In the genomic region with DNA sequence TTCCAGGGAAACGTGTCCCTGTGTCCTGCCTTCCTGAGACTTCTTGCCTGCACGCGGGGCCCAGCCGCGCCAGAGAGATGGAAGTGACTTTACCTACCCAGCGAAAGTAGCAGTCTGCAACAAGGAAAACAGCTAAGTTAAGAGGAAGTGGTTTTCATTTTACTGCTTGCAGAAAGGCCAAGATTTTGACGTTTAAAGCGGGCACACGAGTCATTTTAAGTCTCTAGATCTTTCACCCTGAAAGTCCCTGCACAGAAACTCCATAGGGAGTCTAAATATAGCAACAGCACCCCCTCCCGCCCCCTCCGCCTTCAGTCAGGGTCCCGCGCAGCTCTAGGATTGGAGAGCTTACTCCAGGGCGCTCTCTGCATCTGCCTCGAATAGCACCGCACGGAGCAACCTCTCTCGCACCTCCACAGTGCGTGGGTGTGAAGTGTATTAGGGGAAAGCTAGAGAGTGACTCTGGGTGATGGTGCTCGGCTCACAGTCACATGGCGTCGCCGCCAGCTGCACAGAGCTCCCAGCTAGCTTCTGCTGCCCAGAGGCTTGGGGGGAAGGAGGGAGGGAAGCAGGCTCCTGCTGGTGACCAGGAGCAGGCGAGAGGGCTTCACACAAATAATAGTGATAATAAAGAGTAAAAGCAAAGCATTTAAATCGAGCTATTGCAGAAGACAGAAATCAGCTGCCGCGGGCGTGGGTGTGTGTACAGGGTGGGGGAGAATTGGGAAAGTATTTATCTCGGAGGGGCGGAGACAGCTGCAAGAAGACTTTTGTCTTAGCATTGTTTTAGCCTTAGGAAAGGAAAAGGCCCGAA, we compare ENCODE assay signal across 8 cellular contexts. TPM values are rescaled to one million over a fixed set of nuclear protein-coding genes. Genes with fewer than 3 reads are reported as not detected.
DNase-seq lines count a peak whose midpoint lies in the region; ATAC-seq lines count a peak whose summit lies in the region.

No MANE protein-coding gene starts in this region.

- H3K9ac ChIP-seq in muscle layer of colon (ENCODE audit: low read length) = no peak overlapping the region

- DNase-seq in GM03348 (ENCODE audit: low spot score) (peak; percentile 68), LHCN-M2 (ENCODE audit: low read depth) (peak; percentile 58), NCI-H446 treated with DMSO at 0.1 percent for 48 hours (lab: John Stamatoyannopoulos, UW) (no peak)
- DNase-seq in activated CD4-positive, alpha-beta T cell treated with anti-CD3 and anti-CD28 coated beads, Interleukin-2, amount 50 U/mL, for 48 hours = peak; percentile 79 to 85
- peak; percentile 55 for DNase-seq in effector CD8-positive, alpha-beta T cell (lab: John Stamatoyannopoulos, UW)
- peak; percentile 56 to 86 for DNase-seq in stimulated activated effector memory CD8-positive, alpha-beta T cell treated with anti-CD3 and anti-CD28 coated beads, Interleukin-12 subunit alpha, Interleukin-12 subunit beta, amount 100 ng/mL, for 72 hours (ENCODE audit: low spot score in 2 of 2)

- H3K4me3 Mint-ChIP-seq in stimulated activated effector memory CD8-positive, alpha-beta T cell treated with anti-CD3 and anti-CD28 coated beads, Interleukin-12 subunit alpha, Interleukin-12 subunit beta, amount 100 ng/mL, for 72 hours = peak overlapping the region; percentile 82

- peaks cover 39% of the 10 kb centered on the region for H3K4me1 Mint-ChIP-seq in stimulated activated effector memory CD8-positive, alpha-beta T cell treated with anti-CD3 and anti-CD28 coated beads, Interleukin-12 subunit alpha, Interleukin-12 subunit beta, amount 100 ng/mL, for 72 hours

- H3K4me3 ChIP-seq in muscle layer of colon (ENCODE audit: low read depth in 1 of 2, low read length in 2 of 2) = peak overlapping the region; percentile 31 to 53

- no peaks in the 10 kb centered on the region for H3K9me3 ChIP-seq in muscle layer of colon (ENCODE audit: low read length)

- peak overlapping the region; percentile 63 for H3K27ac Mint-ChIP-seq in stimulated activated effector memory CD8-positive, alpha-beta T cell treated with anti-CD3 and anti-CD28 coated beads, Interleukin-12 subunit alpha, Interleukin-12 subunit beta, amount 100 ng/mL, for 72 hours

- H3K36me3 Mint-ChIP-seq in stimulated activated effector memory CD8-positive, alpha-beta T cell treated with anti-CD3 and anti-CD28 coated beads, Interleukin-12 subunit alpha, Interleukin-12 subunit beta, amount 100 ng/mL, for 72 hours = peaks cover 6% of the 10 kb centered on the region

- H3K36me3 ChIP-seq in muscle layer of colon (ENCODE audit: insufficient read depth, low read length) = no peaks in the 10 kb centered on the region

- H3K4me1 ChIP-seq in muscle layer of colon (ENCODE audit: insufficient read depth, low read length) = peaks cover 30% of the 10 kb centered on the region

- H3K27me3 ChIP-seq in muscle layer of colon (ENCODE audit: control insufficient read depth in 1 of 2, insufficient read depth in 2 of 2, low read length in 2 of 2) = peaks cover 14 to 38% of the 10 kb centered on the region in 2 donors

- H3K9me3 Mint-ChIP-seq in stimulated activated effector memory CD8-positive, alpha-beta T cell treated with anti-CD3 and anti-CD28 coated beads, Interleukin-12 subunit alpha, Interleukin-12 subunit beta, amount 100 ng/mL, for 72 hours = no peaks in the 10 kb centered on the region

- no peak overlapping the region for H3K27ac ChIP-seq in muscle layer of colon (ENCODE audit: low read depth, low read length)

- ATAC-seq in GM21717 (IDR thresholded peaks at IDR 0.05; ENCODE audit: unreplicated experiment) = peak; percentile 61
- peak; percentile 84 for ATAC-seq in stimulated activated effector memory CD8-positive, alpha-beta T cell treated with anti-CD3 and anti-CD28 coated beads, Interleukin-12 subunit alpha, Interleukin-12 subunit beta, amount 100 ng/mL, for 72 hours

RNA-seq across cellular contexts. Expression of a gene that starts 1.8 kb away (rescaled TPM):
- 7.1 and 8.7 TPM in 2 replicates for total RNA-seq in LHCN-M2 (2014; rRNA removed)
- 1.6 TPM for polyA plus RNA-seq in LHCN-M2 (2012)
